1 cellular context compared by ENCODE assay signal in the genomic region with DNA sequence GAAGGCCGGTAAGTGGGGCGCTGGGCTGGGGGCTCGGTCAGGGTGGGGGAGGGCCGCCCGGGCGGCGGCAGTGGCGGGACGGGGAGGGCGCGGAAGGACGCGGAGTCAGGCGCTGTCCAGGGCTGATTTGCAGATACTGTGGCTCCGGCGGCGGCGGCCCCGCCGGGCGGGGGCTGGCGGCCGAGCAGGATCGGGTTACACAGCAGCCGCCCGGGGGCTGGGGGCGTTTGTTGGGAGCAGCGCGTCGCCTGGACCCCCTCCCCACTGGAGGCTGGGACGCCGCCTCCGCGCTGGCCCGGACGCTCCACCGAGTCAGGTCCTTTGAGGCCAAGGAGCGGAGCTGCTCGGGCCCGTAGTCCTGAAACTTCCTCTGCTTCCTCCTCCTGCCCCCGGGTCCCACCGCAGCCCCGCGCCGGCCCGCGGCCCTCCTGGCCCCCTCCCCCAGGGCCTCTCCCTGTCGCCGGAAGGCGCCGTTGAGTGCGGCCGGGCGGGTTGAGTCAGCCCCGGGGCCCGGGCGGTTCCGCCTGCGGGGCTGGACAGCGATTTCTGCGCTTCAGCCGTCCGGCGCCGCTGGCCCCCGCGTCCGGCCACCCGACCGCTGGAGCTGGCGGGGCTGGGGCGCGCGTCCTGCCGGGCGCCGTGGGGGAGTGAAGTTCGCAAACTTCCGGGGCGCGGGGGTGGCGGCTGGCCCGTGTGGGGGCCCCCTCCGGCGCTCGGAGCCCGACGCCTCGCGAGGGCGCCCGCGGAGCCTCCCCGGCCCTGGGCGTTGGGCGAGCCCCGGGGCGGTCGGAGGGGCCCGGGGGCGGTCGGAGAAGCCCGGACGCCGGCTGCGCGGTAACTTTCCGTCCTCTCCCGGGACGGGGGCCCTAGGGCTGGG.
TF ChIP-seq lines count a peak whose summit lies in the region.

No MANE protein-coding gene starts in this region.

TF ChIP-seq in HepG2, 621 proteins besides CTCF, POLR2A, EP300 and RAD21 (continued from another document and continues in another):
- TF ChIP-seq, protein P1, sequence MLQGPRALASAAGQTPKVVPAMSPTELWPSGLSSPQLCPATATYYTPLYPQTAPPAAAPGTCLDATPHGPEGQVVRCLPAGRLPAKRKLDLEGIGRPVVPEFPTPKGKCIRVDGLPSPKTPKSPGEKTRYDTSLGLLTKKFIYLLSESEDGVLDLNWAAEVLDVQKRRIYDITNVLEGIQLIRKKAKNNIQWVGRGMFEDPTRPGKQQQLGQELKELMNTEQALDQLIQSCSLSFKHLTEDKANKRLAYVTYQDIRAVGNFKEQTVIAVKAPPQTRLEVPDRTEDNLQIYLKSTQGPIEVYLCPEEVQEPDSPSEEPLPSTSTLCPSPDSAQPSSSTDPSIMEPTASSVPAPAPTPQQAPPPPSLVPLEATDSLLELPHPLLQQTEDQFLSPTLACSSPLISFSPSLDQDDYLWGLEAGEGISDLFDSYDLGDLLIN (CRISPR knock-in tag; IDR thresholded peaks at IDR 0.05; ENCODE audit: borderline replicate concordance) = no peak
- no peak for TF ChIP-seq HNF4G (IDR thresholded peaks at IDR 0.05; ENCODE audit: borderline replicate concordance, low read depth, low read length)
- TF ChIP-seq HNF4G (CRISPR knock-in tag; IDR thresholded peaks at IDR 0.05; ENCODE audit: borderline replicate concordance, low read depth) = no peak
- no peak for TF ChIP-seq ZNF383 (CRISPR knock-in tag; IDR thresholded peaks at IDR 0.05; ENCODE audit: borderline replicate concordance)
- no peak for TF ChIP-seq ZNF850 (CRISPR knock-in tag; conservative IDR thresholded peaks at IDR 0.05)
- TF ChIP-seq NCOA1 (CRISPR knock-in tag; IDR thresholded peaks at IDR 0.05) = no peak
- TF ChIP-seq DNMT1 (CRISPR knock-in tag; IDR thresholded peaks at IDR 0.05) = no peak
- TF ChIP-seq HNRNPLL (IDR thresholded peaks at IDR 0.05; ENCODE audit: low read depth, low read length, poor library complexity, severe bottlenecking) = peak; percentile 54
- no peak for TF ChIP-seq FOSL1 (CRISPR knock-in tag; IDR thresholded peaks at IDR 0.05; ENCODE audit: borderline replicate concordance)
- TF ChIP-seq KDM2A (CRISPR knock-in tag; IDR thresholded peaks at IDR 0.05; ENCODE audit: borderline replicate concordance, low read depth) = no peak; the same call in 1 of the 2 replicates
- no peak for TF ChIP-seq RBM22 (optimal IDR thresholded peaks at IDR 0.05; ENCODE audit: low read length)
- TF ChIP-seq ZIK1 (CRISPR knock-in tag; IDR thresholded peaks at IDR 0.05; ENCODE audit: borderline replicate concordance, low read depth) = no peak
- TF ChIP-seq, protein P2, sequence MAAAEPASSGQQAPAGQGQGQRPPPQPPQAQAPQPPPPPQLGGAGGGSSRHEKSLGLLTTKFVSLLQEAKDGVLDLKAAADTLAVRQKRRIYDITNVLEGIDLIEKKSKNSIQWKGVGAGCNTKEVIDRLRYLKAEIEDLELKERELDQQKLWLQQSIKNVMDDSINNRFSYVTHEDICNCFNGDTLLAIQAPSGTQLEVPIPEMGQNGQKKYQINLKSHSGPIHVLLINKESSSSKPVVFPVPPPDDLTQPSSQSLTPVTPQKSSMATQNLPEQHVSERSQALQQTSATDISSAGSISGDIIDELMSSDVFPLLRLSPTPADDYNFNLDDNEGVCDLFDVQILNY (CRISPR knock-in tag; conservative IDR thresholded peaks at IDR 0.05) = no peak
- no peak for TF ChIP-seq ZNF776 (CRISPR knock-in tag; IDR thresholded peaks at IDR 0.05)
- no peak for TF ChIP-seq ZNF34 (CRISPR knock-in tag; IDR thresholded peaks at IDR 0.05; ENCODE audit: borderline replicate concordance)
- TF ChIP-seq, protein P3, sequence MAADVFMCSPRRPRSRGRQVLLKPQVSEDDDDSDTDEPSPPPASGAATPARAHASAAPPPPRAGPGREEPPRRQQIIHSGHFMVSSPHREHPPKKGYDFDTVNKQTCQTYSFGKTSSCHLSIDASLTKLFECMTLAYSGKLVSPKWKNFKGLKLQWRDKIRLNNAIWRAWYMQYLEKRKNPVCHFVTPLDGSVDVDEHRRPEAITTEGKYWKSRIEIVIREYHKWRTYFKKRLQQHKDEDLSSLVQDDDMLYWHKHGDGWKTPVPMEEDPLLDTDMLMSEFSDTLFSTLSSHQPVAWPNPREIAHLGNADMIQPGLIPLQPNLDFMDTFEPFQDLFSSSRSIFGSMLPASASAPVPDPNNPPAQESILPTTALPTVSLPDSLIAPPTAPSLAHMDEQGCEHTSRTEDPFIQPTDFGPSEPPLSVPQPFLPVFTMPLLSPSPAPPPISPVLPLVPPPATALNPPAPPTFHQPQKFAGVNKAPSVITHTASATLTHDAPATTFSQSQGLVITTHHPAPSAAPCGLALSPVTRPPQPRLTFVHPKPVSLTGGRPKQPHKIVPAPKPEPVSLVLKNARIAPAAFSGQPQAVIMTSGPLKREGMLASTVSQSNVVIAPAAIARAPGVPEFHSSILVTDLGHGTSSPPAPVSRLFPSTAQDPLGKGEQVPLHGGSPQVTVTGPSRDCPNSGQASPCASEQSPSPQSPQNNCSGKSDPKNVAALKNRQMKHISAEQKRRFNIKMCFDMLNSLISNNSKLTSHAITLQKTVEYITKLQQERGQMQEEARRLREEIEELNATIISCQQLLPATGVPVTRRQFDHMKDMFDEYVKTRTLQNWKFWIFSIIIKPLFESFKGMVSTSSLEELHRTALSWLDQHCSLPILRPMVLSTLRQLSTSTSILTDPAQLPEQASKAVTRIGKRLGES (CRISPR knock-in tag; IDR thresholded peaks at IDR 0.05; ENCODE audit: borderline replicate concordance) = no peak
- TF ChIP-seq ELF3 (CRISPR knock-in tag; IDR thresholded peaks at IDR 0.05) = no peak
- 0 out of 2 replicates have a peak, but pooled peaks have one; percentile 15 for TF ChIP-seq PHF20 (CRISPR knock-in tag; IDR thresholded peaks at IDR 0.05)
- no peak for TF ChIP-seq RORA (CRISPR knock-in tag; IDR thresholded peaks at IDR 0.05)
- TF ChIP-seq ZNF121 (CRISPR knock-in tag; IDR thresholded peaks at IDR 0.05) = peak; percentile 76
- TF ChIP-seq, protein P4, sequence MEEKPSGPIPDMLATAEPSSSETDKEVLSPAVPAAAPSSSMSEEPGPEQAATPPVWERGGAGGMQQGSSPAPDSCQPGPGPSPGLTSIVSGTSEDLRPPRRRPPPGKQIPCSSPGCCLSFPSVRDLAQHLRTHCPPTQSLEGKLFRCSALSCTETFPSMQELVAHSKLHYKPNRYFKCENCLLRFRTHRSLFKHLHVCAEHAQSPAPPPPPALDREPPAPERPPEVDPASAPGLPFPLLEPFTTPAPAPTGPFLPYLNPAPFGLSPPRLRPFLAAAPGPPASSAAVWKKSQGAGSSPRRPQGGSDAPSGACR (CRISPR knock-in tag; IDR thresholded peaks at IDR 0.05) = no peak
- TF ChIP-seq, protein P5, sequence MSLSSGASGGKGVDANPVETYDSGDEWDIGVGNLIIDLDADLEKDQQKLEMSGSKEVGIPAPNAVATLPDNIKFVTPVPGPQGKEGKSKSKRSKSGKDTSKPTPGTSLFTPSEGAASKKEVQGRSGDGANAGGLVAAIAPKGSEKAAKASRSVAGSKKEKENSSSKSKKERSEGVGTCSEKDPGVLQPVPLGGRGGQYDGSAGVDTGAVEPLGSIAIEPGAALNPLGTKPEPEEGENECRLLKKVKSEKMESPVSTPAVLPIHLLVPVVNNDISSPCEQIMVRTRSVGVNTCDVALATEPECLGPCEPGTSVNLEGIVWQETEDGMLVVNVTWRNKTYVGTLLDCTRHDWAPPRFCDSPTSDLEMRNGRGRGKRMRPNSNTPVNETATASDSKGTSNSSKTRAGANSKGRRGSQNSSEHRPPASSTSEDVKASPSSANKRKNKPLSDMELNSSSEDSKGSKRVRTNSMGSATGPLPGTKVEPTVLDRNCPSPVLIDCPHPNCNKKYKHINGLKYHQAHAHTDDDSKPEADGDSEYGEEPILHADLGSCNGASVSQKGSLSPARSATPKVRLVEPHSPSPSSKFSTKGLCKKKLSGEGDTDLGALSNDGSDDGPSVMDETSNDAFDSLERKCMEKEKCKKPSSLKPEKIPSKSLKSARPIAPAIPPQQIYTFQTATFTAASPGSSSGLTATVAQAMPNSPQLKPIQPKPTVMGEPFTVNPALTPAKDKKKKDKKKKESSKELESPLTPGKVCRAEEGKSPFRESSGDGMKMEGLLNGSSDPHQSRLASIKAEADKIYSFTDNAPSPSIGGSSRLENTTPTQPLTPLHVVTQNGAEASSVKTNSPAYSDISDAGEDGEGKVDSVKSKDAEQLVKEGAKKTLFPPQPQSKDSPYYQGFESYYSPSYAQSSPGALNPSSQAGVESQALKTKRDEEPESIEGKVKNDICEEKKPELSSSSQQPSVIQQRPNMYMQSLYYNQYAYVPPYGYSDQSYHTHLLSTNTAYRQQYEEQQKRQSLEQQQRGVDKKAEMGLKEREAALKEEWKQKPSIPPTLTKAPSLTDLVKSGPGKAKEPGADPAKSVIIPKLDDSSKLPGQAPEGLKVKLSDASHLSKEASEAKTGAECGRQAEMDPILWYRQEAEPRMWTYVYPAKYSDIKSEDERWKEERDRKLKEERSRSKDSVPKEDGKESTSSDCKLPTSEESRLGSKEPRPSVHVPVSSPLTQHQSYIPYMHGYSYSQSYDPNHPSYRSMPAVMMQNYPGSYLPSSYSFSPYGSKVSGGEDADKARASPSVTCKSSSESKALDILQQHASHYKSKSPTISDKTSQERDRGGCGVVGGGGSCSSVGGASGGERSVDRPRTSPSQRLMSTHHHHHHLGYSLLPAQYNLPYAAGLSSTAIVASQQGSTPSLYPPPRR (CRISPR knock-in tag; IDR thresholded peaks at IDR 0.05; ENCODE audit: borderline replicate concordance) = no peak
- TF ChIP-seq, protein P6, sequence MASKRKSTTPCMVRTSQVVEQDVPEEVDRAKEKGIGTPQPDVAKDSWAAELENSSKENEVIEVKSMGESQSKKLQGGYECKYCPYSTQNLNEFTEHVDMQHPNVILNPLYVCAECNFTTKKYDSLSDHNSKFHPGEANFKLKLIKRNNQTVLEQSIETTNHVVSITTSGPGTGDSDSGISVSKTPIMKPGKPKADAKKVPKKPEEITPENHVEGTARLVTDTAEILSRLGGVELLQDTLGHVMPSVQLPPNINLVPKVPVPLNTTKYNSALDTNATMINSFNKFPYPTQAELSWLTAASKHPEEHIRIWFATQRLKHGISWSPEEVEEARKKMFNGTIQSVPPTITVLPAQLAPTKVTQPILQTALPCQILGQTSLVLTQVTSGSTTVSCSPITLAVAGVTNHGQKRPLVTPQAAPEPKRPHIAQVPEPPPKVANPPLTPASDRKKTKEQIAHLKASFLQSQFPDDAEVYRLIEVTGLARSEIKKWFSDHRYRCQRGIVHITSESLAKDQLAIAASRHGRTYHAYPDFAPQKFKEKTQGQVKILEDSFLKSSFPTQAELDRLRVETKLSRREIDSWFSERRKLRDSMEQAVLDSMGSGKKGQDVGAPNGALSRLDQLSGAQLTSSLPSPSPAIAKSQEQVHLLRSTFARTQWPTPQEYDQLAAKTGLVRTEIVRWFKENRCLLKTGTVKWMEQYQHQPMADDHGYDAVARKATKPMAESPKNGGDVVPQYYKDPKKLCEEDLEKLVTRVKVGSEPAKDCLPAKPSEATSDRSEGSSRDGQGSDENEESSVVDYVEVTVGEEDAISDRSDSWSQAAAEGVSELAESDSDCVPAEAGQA (IDR thresholded peaks at IDR 0.05; ENCODE audit: low read depth) = no peak
- TF ChIP-seq, protein P6 (CRISPR knock-in tag; IDR thresholded peaks at IDR 0.05; ENCODE audit: borderline replicate concordance) = no peak; the same call in 1 of the 2 replicates
- TF ChIP-seq TBX3 (IDR thresholded peaks at IDR 0.05; ENCODE audit: borderline replicate concordance) = no peak
- TF ChIP-seq, protein P7, sequence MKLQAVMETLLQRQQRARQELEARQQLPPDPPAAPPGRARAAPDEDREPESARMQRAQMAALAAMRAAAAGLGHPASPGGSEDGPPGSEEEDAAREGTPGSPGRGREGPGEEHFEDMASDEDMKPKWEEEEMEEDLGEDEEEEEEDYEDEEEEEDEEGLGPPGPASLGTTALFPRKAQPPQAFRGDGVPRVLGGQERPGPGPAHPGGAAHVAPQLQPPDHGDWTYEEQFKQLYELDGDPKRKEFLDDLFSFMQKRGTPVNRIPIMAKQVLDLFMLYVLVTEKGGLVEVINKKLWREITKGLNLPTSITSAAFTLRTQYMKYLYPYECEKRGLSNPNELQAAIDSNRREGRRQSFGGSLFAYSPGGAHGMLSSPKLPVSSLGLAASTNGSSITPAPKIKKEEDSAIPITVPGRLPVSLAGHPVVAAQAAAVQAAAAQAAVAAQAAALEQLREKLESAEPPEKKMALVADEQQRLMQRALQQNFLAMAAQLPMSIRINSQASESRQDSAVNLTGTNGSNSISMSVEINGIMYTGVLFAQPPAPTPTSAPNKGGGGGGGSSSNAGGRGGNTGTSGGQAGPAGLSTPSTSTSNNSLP (IDR thresholded peaks at IDR 0.05; ENCODE audit: low read depth, low read length) = no peak
- no peak for TF ChIP-seq HNRNPH1 (optimal IDR thresholded peaks at IDR 0.05; ENCODE audit: low read depth, low read length)
- no peak for TF ChIP-seq ZNF788 (CRISPR knock-in tag; IDR thresholded peaks at IDR 0.05; ENCODE audit: borderline replicate concordance)
- TF ChIP-seq, protein P8, sequence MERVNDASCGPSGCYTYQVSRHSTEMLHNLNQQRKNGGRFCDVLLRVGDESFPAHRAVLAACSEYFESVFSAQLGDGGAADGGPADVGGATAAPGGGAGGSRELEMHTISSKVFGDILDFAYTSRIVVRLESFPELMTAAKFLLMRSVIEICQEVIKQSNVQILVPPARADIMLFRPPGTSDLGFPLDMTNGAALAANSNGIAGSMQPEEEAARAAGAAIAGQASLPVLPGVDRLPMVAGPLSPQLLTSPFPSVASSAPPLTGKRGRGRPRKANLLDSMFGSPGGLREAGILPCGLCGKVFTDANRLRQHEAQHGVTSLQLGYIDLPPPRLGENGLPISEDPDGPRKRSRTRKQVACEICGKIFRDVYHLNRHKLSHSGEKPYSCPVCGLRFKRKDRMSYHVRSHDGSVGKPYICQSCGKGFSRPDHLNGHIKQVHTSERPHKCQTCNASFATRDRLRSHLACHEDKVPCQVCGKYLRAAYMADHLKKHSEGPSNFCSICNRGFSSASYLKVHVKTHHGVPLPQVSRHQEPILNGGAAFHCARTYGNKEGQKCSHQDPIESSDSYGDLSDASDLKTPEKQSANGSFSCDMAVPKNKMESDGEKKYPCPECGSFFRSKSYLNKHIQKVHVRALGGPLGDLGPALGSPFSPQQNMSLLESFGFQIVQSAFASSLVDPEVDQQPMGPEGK (CRISPR knock-in tag; IDR thresholded peaks at IDR 0.05) = peak; percentile 90
- no peak for TF ChIP-seq PITX1 (CRISPR knock-in tag; IDR thresholded peaks at IDR 0.05)
